ENCODE assay signal across 8 cellular contexts in the genomic region with DNA sequence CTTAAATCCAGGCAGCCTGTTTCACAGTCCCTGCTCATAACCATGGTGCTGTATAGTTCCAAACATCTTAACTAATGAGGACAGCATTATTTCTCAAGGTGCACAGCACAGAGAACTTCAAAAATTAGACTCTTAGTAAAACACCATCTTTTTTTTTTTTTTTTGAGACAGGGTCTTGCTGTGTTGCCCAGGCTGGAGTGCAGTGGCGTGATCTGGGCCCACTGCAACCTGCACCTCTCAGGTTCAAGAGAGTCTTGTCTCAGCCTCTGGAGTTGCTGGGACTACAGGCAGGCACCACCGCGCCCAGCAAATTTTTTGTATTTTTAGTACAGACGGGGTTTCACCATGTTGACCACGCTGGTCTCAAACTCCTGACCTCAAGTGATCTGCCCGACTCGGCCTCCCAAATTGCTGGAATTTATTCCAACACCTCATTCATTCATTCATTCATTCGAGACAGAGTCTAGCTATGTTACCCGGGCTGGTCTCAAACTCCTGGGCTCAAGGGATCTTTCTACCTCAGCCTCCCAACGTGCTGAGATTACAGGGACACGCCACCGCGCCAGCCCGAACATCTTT. TPM values are rescaled to one million over a fixed set of nuclear protein-coding genes. Genes with fewer than 3 reads are reported as not detected.
A peak's percentile ranks its signal among the peaks of the same experiment; 100 is the strongest.
DNase-seq lines count a peak whose midpoint lies in the region; ATAC-seq and TF ChIP-seq lines count a peak whose summit lies in the region.

No MANE protein-coding gene starts in this region.

- H3K36me3 ChIP-seq in thyroid gland: no peaks in the 10 kb centered on the region

- H3K9me3 ChIP-seq in thyroid gland: no peaks in the 10 kb centered on the region

- peaks cover 38% of the 10 kb centered on the region for H3K4me1 Mint-ChIP-seq in activated T-cell treated with anti-CD3 and anti-CD28 coated beads, Interleukin-2, amount 50 U/mL, for 24 hours (ENCODE audit: low read depth)
- peaks cover 25% of the 10 kb centered on the region for H3K4me1 Mint-ChIP-seq in activated naive CD8-positive, alpha-beta T cell treated with anti-CD3 and anti-CD28 coated beads for 36 hours

- no peak for TF ChIP-seq POLR2A in thyroid gland (IDR thresholded peaks at IDR 0.05)

- peak overlapping the region; percentile 95 for H3K27ac Mint-ChIP-seq in activated T-cell treated with anti-CD3 and anti-CD28 coated beads, Interleukin-2, amount 50 U/mL, for 24 hours
- H3K27ac Mint-ChIP-seq in activated naive CD8-positive, alpha-beta T cell treated with anti-CD3 and anti-CD28 coated beads for 36 hours: peak overlapping the region; percentile 94

- in situ Hi-C loops in GM13977 (cut with MboI; ENCODE audit: low pct_unique_long_range_greater_than_20kb, low sequenced_read_pairs, unreplicated experiment): no loop called here

- peak overlapping the region; percentile 67 to 92 (median 77) for H3K4me3 ChIP-seq in thyroid gland (replicated peaks in 1 of 3)

- intact Hi-C loops in left colon (cut with DNase I, micrococcal nuclease) (no loop called here), thyroid gland (cut with DNase I) (no loop called here)

- H3K36me3 Mint-ChIP-seq in activated T-cell treated with anti-CD3 and anti-CD28 coated beads, Interleukin-2, amount 50 U/mL, for 24 hours (ENCODE audit: low read depth): peaks cover 9% of the 10 kb centered on the region
- H3K36me3 Mint-ChIP-seq in activated naive CD8-positive, alpha-beta T cell treated with anti-CD3 and anti-CD28 coated beads for 36 hours: peaks cover 9% of the 10 kb centered on the region

- WGBS in thyroid gland, 2 donors: 42% methylated on average over 14 of the region's 14 CpGs

- H3K9me3 Mint-ChIP-seq in activated T-cell treated with anti-CD3 and anti-CD28 coated beads, Interleukin-2, amount 50 U/mL, for 24 hours: no peaks in the 10 kb centered on the region
- no peaks in the 10 kb centered on the region for H3K9me3 Mint-ChIP-seq in activated naive CD8-positive, alpha-beta T cell treated with anti-CD3 and anti-CD28 coated beads for 36 hours

- TF ChIP-seq CTCF in thyroid gland (IDR thresholded peaks at IDR 0.05): no peak
- no peak for TF ChIP-seq CTCF in GM13977 (IDR thresholded peaks at IDR 0.05; ENCODE audit: extremely low read depth, insufficient read depth, missing control alignments)

- no peaks in the 10 kb centered on the region for H3K27me3 Mint-ChIP-seq in activated T-cell treated with anti-CD3 and anti-CD28 coated beads, Interleukin-2, amount 50 U/mL, for 24 hours
- no peaks in the 10 kb centered on the region for H3K27me3 Mint-ChIP-seq in activated naive CD8-positive, alpha-beta T cell treated with anti-CD3 and anti-CD28 coated beads for 36 hours

- peak overlapping the region; percentile 88 to 93 (median 92) for H3K27ac ChIP-seq in thyroid gland

- peaks cover 5 to 7% of the 10 kb centered on the region in 2 donors for H3K4me1 ChIP-seq in thyroid gland

- H3K4me3 Mint-ChIP-seq in activated T-cell treated with anti-CD3 and anti-CD28 coated beads, Interleukin-2, amount 50 U/mL, for 24 hours: peak overlapping the region; percentile 95
- peak overlapping the region; percentile 99 for H3K4me3 Mint-ChIP-seq in activated naive CD8-positive, alpha-beta T cell treated with anti-CD3 and anti-CD28 coated beads for 36 hours

- no peak for DNase-seq in activated T-cell treated with anti-CD3 and anti-CD28 coated beads, Interleukin-2, amount 50 U/mL, for 24 hours
- DNase-seq in activated T-cell treated with anti-CD3 and anti-CD28 coated beads, Interleukin-2, amount 50 U/mL, for 1 hour: no peak
- DNase-seq in activated naive CD8-positive, alpha-beta T cell treated with anti-CD3 and anti-CD28 coated beads for 36 hours: no peak
- DNase-seq in left colon (no peak), thyroid gland (peak in 1 of 2 donors; percentile 3), GM13977 (ENCODE audit: low spot score) (no peak), MV-4-11 (lab: John Stamatoyannopoulos, UW) (no peak)
- DNase-seq in stimulated activated CD4-positive, alpha-beta T cell treated with anti-CD3 and anti-CD28 coated beads, Interleukin-1b, Interleukin-23, amount 100 ng/mL, for 48 hours: no peak

- peak; percentile 1 for ATAC-seq in left colon

- H3K27me3 ChIP-seq in thyroid gland: no peaks in the 10 kb centered on the region

RNA-seq across cellular contexts. Expression of a gene that starts 0.5 kb away (rescaled TPM):
- total RNA-seq in activated naive CD8-positive, alpha-beta T cell treated with anti-CD3 and anti-CD28 coated beads for 36 hours: 10 to 100 TPM; 11.1 to 14.7 TPM
- total RNA-seq in left colon: 10 to 100 TPM; 26.6 to 31.2 TPM
- 10 to 100 TPM; 12.2 to 25.0 (median 19.8) TPM for total RNA-seq in thyroid gland

RNA-seq across cellular contexts. Expression of a gene that starts 54.6 kb away (rescaled TPM):
- not detected for total RNA-seq in activated naive CD8-positive, alpha-beta T cell treated with anti-CD3 and anti-CD28 coated beads for 36 hours
- total RNA-seq in left colon (1 to 10 TPM; 4.2 to 8.2 TPM), thyroid gland (10 to 100 TPM in 3 of 4 donors, 1 to 10 TPM in 1; 5.5 to 65.6 (median 33.6) TPM)

Comparison
In these comparisons a context has a peak if more than half of its experiments do, and no peak if none do; other contexts are left out.
1. RNA of a gene that starts 54.6 kb away (total RNA-seq): 5.5 to 65.6 TPM in thyroid gland and 4.2 to 8.2 TPM in left colon; not detected in activated naive CD8-positive, alpha-beta T cell treated with anti-CD3 and anti-CD28 coated beads for 36 hours; every median in the first group is over 4 times any median in the second.